24 cellular contexts compared by ENCODE assay signal in genomic region chr17:78048346-78049292, GRCh38.
"Had no signal": no experiment of that assay in that cellular context is flagged by ENCODE, and none has a peak within 500 bp of the region (broad histone marks: within the 10 kb centered on the region; RNA-seq: fewer than 3 reads in every experiment).

No MANE protein-coding gene starts in this region.

- H3K4me1 ChIP-seq: ascending aorta, right lobe of liver, testis had no signal

- H3K9me3 ChIP-seq: adrenal gland, ascending aorta, heart left ventricle, right lobe of liver, testis had no signal

- DNase-seq: activated CD4-positive, alpha-beta T cell treated with anti-CD3 and anti-CD28 coated beads for 4 hours; activated CD4-positive, alpha-beta T cell treated with anti-CD3 and anti-CD28 coated beads, Interleukin-2, amount 50 U/mL, for 48 hours; activated CD4-positive, CD25-positive, alpha-beta regulatory T cell; activated CD8-positive, alpha-beta memory T cell treated with anti-CD3 and anti-CD28 coated beads, Interleukin-2, amount 50 U/mL, for 48 hours; activated effector memory CD4-positive, alpha-beta T cell treated with Interleukin-2 at 50 U/mL for 16 hours; activated naive CD4-positive, alpha-beta T cell treated with anti-CD3 and anti-CD28 coated beads, Interleukin-2, amount 50 U/mL, for 16 hours; activated T-cell treated with anti-CD3 and anti-CD28 coated beads, Interleukin-2, amount 50 U/mL, for 48 hours; adrenal gland; brain microvascular endothelial cell; caudate nucleus; dermis blood vessel endothelial cell; effector memory CD4-positive, alpha-beta T cell; heart left ventricle; midbrain; right lobe of liver; small intestine; stimulated activated CD4-positive, alpha-beta T cell treated with anti-CD3 and anti-CD28 coated beads, Interleukin-2, amount 100 ng/mL, for 24 hours; T-helper 1 cell; testis had no signal

- H3K27ac ChIP-seq: adrenal gland, ascending aorta, brain microvascular endothelial cell, heart left ventricle, right lobe of liver, testis had no signal

- H3K27me3 ChIP-seq: adrenal gland, ascending aorta, brain microvascular endothelial cell, heart left ventricle, right lobe of liver, testis had no signal

- H3K9me3 Mint-ChIP-seq: natural killer cell treated with Interleukin-12 subunit alpha and Interleukin-12 subunit beta and Interleukin-15 and Interleukin-18, amount 100 ng/mL, for 72 hours; stimulated activated memory B cell treated with anti-CD40 and anti-IgM and Interleukin-4, amounts not matched to agents 10 μg/mL and 1 μg/mL and 100 μg/mL, for 72 hours; type B pancreatic cell had no signal

- ATAC-seq: esophagus mucosa; heart left ventricle; natural killer cell treated with Interleukin-12 subunit alpha and Interleukin-12 subunit beta and Interleukin-15 and Interleukin-18, amount 100 ng/mL, for 72 hours; right lobe of liver; stimulated activated memory B cell treated with anti-CD40 and anti-IgM and Interleukin-4, amounts not matched to agents 10 μg/mL and 1 μg/mL and 100 μg/mL, for 72 hours had no signal

- H3K27ac Mint-ChIP-seq: stimulated activated memory B cell treated with anti-CD40 and anti-IgM and Interleukin-4, amounts not matched to agents 10 μg/mL and 1 μg/mL and 100 μg/mL, for 72 hours; type B pancreatic cell had no signal

- H3K4me3 ChIP-seq: adrenal gland, ascending aorta, heart left ventricle, right lobe of liver, testis had no signal

- H3K4me3 Mint-ChIP-seq: natural killer cell treated with Interleukin-12 subunit alpha and Interleukin-12 subunit beta and Interleukin-15 and Interleukin-18, amount 100 ng/mL, for 72 hours; stimulated activated memory B cell treated with anti-CD40 and anti-IgM and Interleukin-4, amounts not matched to agents 10 μg/mL and 1 μg/mL and 100 μg/mL, for 72 hours; type B pancreatic cell had no signal
